8 cellular contexts compared by ENCODE assay signal in the genomic region with DNA sequence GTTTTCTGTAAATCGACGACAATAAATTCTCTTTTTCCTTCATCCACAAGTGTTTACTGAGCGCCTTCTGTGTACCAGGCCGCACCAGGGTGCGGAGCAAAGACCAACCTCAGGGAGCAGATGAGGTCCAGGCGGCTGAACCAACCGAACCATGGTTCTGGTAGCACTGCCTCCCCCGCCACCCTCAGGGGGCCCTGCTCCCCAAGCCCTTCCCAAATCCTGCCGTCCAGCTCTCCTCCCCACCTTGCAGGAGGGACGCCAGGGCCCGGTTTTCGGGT. TPM values are rescaled to one million over a fixed set of nuclear protein-coding genes. Genes with fewer than 3 reads are reported as not detected.
DNase-seq lines count a peak whose midpoint lies in the region; ATAC-seq and TF ChIP-seq lines count a peak whose summit lies in the region.

No MANE protein-coding gene starts in this region.

- H3K27ac ChIP-seq in SU-DHL-6 (ENCODE audit: low read depth, low read length) (no peak overlapping the region), psoas muscle (no peak overlapping the region)

- peaks cover 8% of the 10 kb centered on the region for H3K4me1 ChIP-seq in psoas muscle

- peaks cover 5% of the 10 kb centered on the region; the same call in 1 of the 2 replicates for H3F3A ChIP-seq in SU-DHL-6 (ENCODE audit: insufficient read depth)

- H3K9me2 ChIP-seq in SU-DHL-6 (replicated peaks; ENCODE audit: insufficient read depth, low read length) = no peaks in the 10 kb centered on the region

- H3K36me3 ChIP-seq in GM06990 (ENCODE audit: control insufficient read depth, insufficient read depth, low read length) = no peaks in the 10 kb centered on the region; the same call in none of the 2 replicates
- no peaks in the 10 kb centered on the region for H3K36me3 ChIP-seq in SU-DHL-6 (ENCODE audit: low read length)
- no peaks in the 10 kb centered on the region for H3K36me3 ChIP-seq in psoas muscle (ENCODE audit: insufficient read depth in 1 of 2, low read depth in 1 of 2)

- H2AFZ ChIP-seq in SU-DHL-6 (ENCODE audit: low read depth, low read length, severe bottlenecking) = no peak overlapping the region

- H4K20me1 ChIP-seq in SU-DHL-6 (ENCODE audit: low read depth, low read length) = no peaks in the 10 kb centered on the region

- 28 to 40% (median 32%) methylated on average over 12 of the region's 12 CpGs for WGBS in psoas muscle, 3 donors

- peak overlapping the region; percentile 50 for H3K4me2 ChIP-seq in SU-DHL-6 (ENCODE audit: low read depth, low read length, poor library complexity, severe bottlenecking)

- peak overlapping the region; percentile 43 for H3K4me3 ChIP-seq in GM06990 (replicated peaks; ENCODE audit: low read depth, low read length)
- H3K4me3 ChIP-seq in SU-DHL-6 (ENCODE audit: insufficient read depth, low read length, poor library complexity, severe bottlenecking) = peak overlapping the region; percentile 36
- H3K4me3 ChIP-seq in fibroblast of the aortic adventitia (ENCODE audit: low read depth, low read length) = peak overlapping the region; percentile 83
- peak overlapping the region; percentile 69 for H3K4me3 ChIP-seq in psoas muscle

- no peaks in the 10 kb centered on the region for H3K9me3 ChIP-seq in SU-DHL-6 (ENCODE audit: insufficient read depth, low read length)
- H3K9me3 ChIP-seq in psoas muscle = no peaks in the 10 kb centered on the region

- ATAC-seq in psoas muscle = peak in 1 of 4 donors; percentile 0
- ATAC-seq in HG02798 (IDR thresholded peaks at IDR 0.05; ENCODE audit: poor library complexity, unreplicated experiment) = no peak
- no peak for ATAC-seq in GM18511 (IDR thresholded peaks at IDR 0.05; ENCODE audit: unreplicated experiment)

- H3K79me2 ChIP-seq in SU-DHL-6 (ENCODE audit: insufficient read depth, low read length) = no peaks in the 10 kb centered on the region

- H3K9ac ChIP-seq in SU-DHL-6 (ENCODE audit: low read length) = peak overlapping the region; percentile 33; the same call in 1 of the 2 replicates

- intact Hi-C loops in psoas muscle (cut with DNase I) = loop anchor here in 1 of 2 donors (2.0 kb wide), 1 partner anchor 16 kb away; no protein-coding TSS in a partner anchor

- no peaks in the 10 kb centered on the region for H3K27me3 ChIP-seq in GM06990 (replicated peaks; ENCODE audit: control insufficient read depth, insufficient read depth, low read length)
- H3K27me3 ChIP-seq in SU-DHL-6 (ENCODE audit: low read length) = no peaks in the 10 kb centered on the region
- peaks cover 0 to 13% (median 8%) of the 10 kb centered on the region in 3 donors for H3K27me3 ChIP-seq in psoas muscle (ENCODE audit: insufficient read depth in 3 of 3, low read length in 2 of 3)

- DNase-seq in GM06990 (ENCODE audit: extremely low read depth, insufficient read length) (no peak), fibroblast of the aortic adventitia (ENCODE audit: low read depth) (no peak), psoas muscle (no peak), NK-92 (lab: John Stamatoyannopoulos, UW; ENCODE audit: unreplicated experiment) (no peak), NCI-H510A treated with DMSO at 0.1 percent for 48 hours (lab: John Stamatoyannopoulos, UW) (no peak)

- no peak for TF ChIP-seq CTCF in GM06990 (IDR thresholded peaks at IDR 0.05; ENCODE audit: insufficient read depth, low read length, poor library complexity, severe bottlenecking)
- no peak for TF ChIP-seq CTCF in SU-DHL-6 (IDR thresholded peaks at IDR 0.05; ENCODE audit: insufficient read depth, low read length, poor library complexity, severe bottlenecking)
- TF ChIP-seq CTCF in fibroblast of the aortic adventitia (IDR thresholded peaks at IDR 0.05; ENCODE audit: insufficient read depth, low read length) = no peak
- no peak for TF ChIP-seq CTCF in psoas muscle (IDR thresholded peaks at IDR 0.05)

RNA-seq across cellular contexts. Expression of a gene that starts 5.1 kb away (rescaled TPM):
- total RNA-seq in fibroblast of the aortic adventitia (ENCODE audit: low replicate concordance) (not detected in 2 replicates), psoas muscle (not detected)
- not detected for polyA plus RNA-seq in psoas muscle

RNA-seq across cellular contexts. Expression of a gene that starts 7.9 kb away (rescaled TPM):
- total RNA-seq in fibroblast of the aortic adventitia (ENCODE audit: low replicate concordance) (14.4 and 17.1 TPM in 2 replicates), psoas muscle (10 to 100 TPM in 3 of 4 donors, 1 to 10 TPM in 1; 9.5 to 16.2 (median 13.3) TPM)
- 10 to 100 TPM in 2 of 3 donors, 1 to 10 TPM in 1; 8.7 to 23.8 (median 11.6) TPM for polyA plus RNA-seq in psoas muscle

RNA-seq across cellular contexts. Expression of a gene that starts 13.5 kb away (rescaled TPM):
- total RNA-seq in fibroblast of the aortic adventitia (ENCODE audit: low replicate concordance) (178 and 1,453 TPM in 2 replicates), psoas muscle (100 to 1,000 TPM; 513 to 839 (median 740) TPM)
- 1,000 to 10,000 TPM; 1,118 to 2,384 (median 1,312) TPM for polyA plus RNA-seq in psoas muscle

RNA-seq across cellular contexts. Expression of a gene that starts 19.7 kb away (rescaled TPM):
- total RNA-seq in fibroblast of the aortic adventitia (ENCODE audit: low replicate concordance) (2.6 and 3.4 TPM in 2 replicates), psoas muscle (under 1 TPM; 0.10 to 0.34 (median 0.20) TPM)
- under 1 TPM; 0.08 to 0.33 (median 0.24) TPM for polyA plus RNA-seq in psoas muscle

RNA-seq across cellular contexts. Expression of a gene that starts 38.0 kb away (rescaled TPM):
- total RNA-seq in fibroblast of the aortic adventitia (ENCODE audit: low replicate concordance) = 0.98 and 1.1 TPM in 2 replicates
- under 1 TPM; 0.08 to 0.30 (median 0.18) TPM for total RNA-seq in psoas muscle
- under 1 TPM; 0.13 to 0.43 (median 0.30) TPM for polyA plus RNA-seq in psoas muscle
